ENCODE assay signal across 23 cellular contexts in the genomic region with DNA sequence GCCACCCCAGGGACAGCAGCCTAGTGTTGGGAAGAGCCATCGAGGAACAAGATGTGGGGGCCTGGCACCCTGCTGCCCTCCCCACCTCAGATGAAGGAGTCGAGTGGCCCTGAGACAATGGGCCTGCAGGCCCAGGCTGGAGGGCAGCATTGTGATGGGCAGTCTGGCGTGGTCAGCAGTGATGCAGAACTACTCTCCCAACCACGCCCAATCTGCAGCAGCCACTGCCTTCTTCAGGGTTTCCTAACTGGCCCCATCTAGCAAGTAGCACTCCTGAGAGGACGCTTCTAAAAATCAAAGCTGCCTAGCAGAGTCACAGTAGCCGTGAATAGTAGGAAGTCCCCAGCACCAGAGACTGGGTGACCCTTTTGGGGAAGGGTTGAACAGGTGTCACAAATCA. TPM values are rescaled to one million over a fixed set of nuclear protein-coding genes. Genes with fewer than 3 reads are reported as not detected.
DNase-seq lines count a peak whose midpoint lies in the region; ATAC-seq, FAIRE-seq and TF ChIP-seq lines count a peak whose summit lies in the region.
"Had no signal": no experiment of that assay in that cellular context is flagged by ENCODE, and none has a peak within 500 bp of the region (broad histone marks: within the 10 kb centered on the region; RNA-seq: fewer than 3 reads in every experiment).

No MANE protein-coding gene starts in this region.

- TF ChIP-seq POLR2A in K562 (conservative IDR thresholded peaks at IDR 0.05): no peak

- H3K4ac ChIP-seq in mesenchymal stem cell (ENCODE audit: low read depth in 1 of 2, low read length in 2 of 2): no peak overlapping the region
- H3K4ac ChIP-seq in neuronal stem cell (ENCODE audit: low read length): no peak overlapping the region

- H2BK15ac ChIP-seq in mesenchymal stem cell (ENCODE audit: low read depth, poor library complexity, severe bottlenecking): peak overlapping the region; percentile 12
- H2BK15ac ChIP-seq in neuronal stem cell (ENCODE audit: low read length): peak overlapping the region; percentile 81

- POLR2A ChIA-PET in K562 (lab: Yijun Ruan, JAX): interaction anchor here (0.6 to 1.6 kb wide), 4 partner anchors 9 to 837 kb away, joined by 3 to 9 read pairs (median 3); no protein-coding TSS in a partner anchor

- H3K36me3 ChIP-seq in K562 (ENCODE audit: control insufficient read depth, insufficient read depth, low read length): no peaks in the 10 kb centered on the region
- no peaks in the 10 kb centered on the region for H3K36me3 ChIP-seq in mesenchymal stem cell (ENCODE audit: control insufficient read depth in 1 of 2, insufficient read depth in 2 of 2, low read depth in 1 of 2, low read length in 2 of 2)
- H3K36me3 ChIP-seq in neuronal stem cell (replicated peaks in 1 of 2; ENCODE audit: control insufficient read depth in 2 of 2, insufficient read depth in 2 of 2, low read length in 2 of 2): no peaks in the 10 kb centered on the region
- H3K36me3 ChIP-seq in heart right ventricle: no peaks in the 10 kb centered on the region

- 7% methylated on average over 6 of the region's 6 CpGs for WGBS in K562 (ENCODE audit: insufficient coverage, low coverage, missing lambda C conversion rate)
- 91% methylated on average over 6 of the region's 6 CpGs for WGBS in mesenchymal stem cell
- WGBS in neuronal stem cell (ENCODE audit: extremely low coverage in 2 of 2, insufficient read length in 2 of 2, insufficient replicate concordance in 1 of 2), 2 donors: no CpG with 5 or more reads among the region's 6 CpGs
- WGBS in heart right ventricle, 2 donors: 94% methylated on average over 6 of the region's 6 CpGs
- WGBS in right cardiac atrium: 90% methylated on average over 6 of the region's 6 CpGs

- no peak overlapping the region for H3K18ac ChIP-seq in mesenchymal stem cell (ENCODE audit: low read depth in 1 of 2, low read length in 2 of 2)
- peak overlapping the region; percentile 86 for H3K18ac ChIP-seq in neuronal stem cell (ENCODE audit: low read length)

- no peak for FAIRE-seq in K562 (lab: Jason Lieb, UNC)
- FAIRE-seq: A549, GM12892, GM18507, H54, HTR-8/SVneo had no signal

- H3K27me3 ChIP-seq in K562 (ENCODE audit: control insufficient read depth in 2 of 2, insufficient read depth in 2 of 2, low read length in 2 of 2) (peaks cover 21 to 32% of the 10 kb centered on the region in 2 experiments; a peak in 4 of 5 replicates), mesenchymal stem cell (ENCODE audit: control insufficient read depth in 1 of 2, insufficient read depth in 1 of 2, low read length in 2 of 2) (peaks cover 12 to 21% of the 10 kb centered on the region in 2 experiments), neuronal stem cell (ENCODE audit: control insufficient read depth in 3 of 3, insufficient read depth in 3 of 3, low read depth in 1 of 3, low read length in 3 of 3) (peaks cover 0 to 10% (median 0%) of the 10 kb centered on the region in 3 experiments), heart right ventricle (no peaks in the 10 kb centered on the region), right cardiac atrium (ENCODE audit: control insufficient read depth, insufficient read depth) (no peaks in the 10 kb centered on the region)

- H3K4me1 ChIP-seq in K562 (replicated peaks in 1 of 2; ENCODE audit: control insufficient read depth in 2 of 2, insufficient read depth in 2 of 2, low read length in 2 of 2) (peaks cover 6 to 12% of the 10 kb centered on the region in 2 experiments; a peak in 4 of 5 replicates), mesenchymal stem cell (ENCODE audit: control insufficient read depth, insufficient read depth, low read depth, low read length) (peaks cover 32% of the 10 kb centered on the region), neuronal stem cell (ENCODE audit: control insufficient read depth in 2 of 2, insufficient read depth in 1 of 2, low read depth in 1 of 2, low read length in 2 of 2) (peaks cover 24 to 27% of the 10 kb centered on the region in 2 donors), heart right ventricle (peaks cover 0 to 6% (median 0%) of the 10 kb centered on the region in 9 donors), right cardiac atrium (ENCODE audit: control insufficient read depth, insufficient read depth, low read length) (peaks cover 2% of the 10 kb centered on the region)

- TF ChIP-seq CTCF in K562 (IDR thresholded peaks at IDR 0.05 in 2 of 3, conservative IDR thresholded peaks at IDR 0.05 in 1 of 3; ENCODE audit: insufficient read depth in 2 of 3, low read depth in 1 of 3, low read length in 3 of 3) (no peak), heart right ventricle (IDR thresholded peaks at IDR 0.05) (no peak)

- H2BK12ac ChIP-seq in mesenchymal stem cell (ENCODE audit: low read length in 2 of 2) (no peak overlapping the region), neuronal stem cell (ENCODE audit: low read length) (peak overlapping the region; percentile 48)

- H2AFZ ChIP-seq in K562 (ENCODE audit: low read depth, low read length): no peak overlapping the region
- no peak overlapping the region for H2AFZ ChIP-seq in mesenchymal stem cell (ENCODE audit: low read depth, low read length)
- H2AFZ ChIP-seq in neuronal stem cell (ENCODE audit: low read length): no peak overlapping the region
- H2AFZ ChIP-seq: GM23248 had no signal

- intact Hi-C loops in K562 (cut with micrococcal nuclease): no loop called here
- intact Hi-C loops in heart right ventricle (cut with DNase I): no loop called here
- intact Hi-C loops in right cardiac atrium (cut with DNase I): no loop called here

- H2BK5ac ChIP-seq in mesenchymal stem cell (ENCODE audit: low read depth, low read length, poor library complexity, severe bottlenecking): no peak overlapping the region
- H2BK5ac ChIP-seq in neuronal stem cell (ENCODE audit: low read length): no peak overlapping the region

- H3K9ac ChIP-seq in K562 (ENCODE audit: insufficient read depth in 1 of 2, low read depth in 2 of 2, low read length in 2 of 2): no peak overlapping the region
- no peak overlapping the region for H3K9ac ChIP-seq in mesenchymal stem cell (ENCODE audit: low read length)
- H3K9ac ChIP-seq in neuronal stem cell (ENCODE audit: low read depth, low read length, poor library complexity): no peak overlapping the region
- H3K9ac ChIP-seq: GM23248 had no signal

- H3K79me1 ChIP-seq in mesenchymal stem cell (replicated peaks; ENCODE audit: low read length, poor library complexity, severe bottlenecking) (no peaks in the 10 kb centered on the region), neuronal stem cell (ENCODE audit: low read depth, low read length) (no peaks in the 10 kb centered on the region)

- no peak for TF ChIP-seq EP300 in K562 (IDR thresholded peaks at IDR 0.05; ENCODE audit: low read length)

- peaks cover 5% of the 10 kb centered on the region; the same call in 1 of the 2 replicates for H4K20me1 ChIP-seq in K562 (replicated peaks; ENCODE audit: control insufficient read depth, insufficient read depth, low read length)

- H3K4me3 ChIP-seq in K562: no peak overlapping the region
- no peak overlapping the region for H3K4me3 ChIP-seq in mesenchymal stem cell (ENCODE audit: insufficient read depth in 1 of 2, low read depth in 1 of 2, low read length in 2 of 2)
- no peak overlapping the region for H3K4me3 ChIP-seq in neuronal stem cell (ENCODE audit: low read length in 2 of 2)
- H3K4me3 ChIP-seq in heart right ventricle: no peak overlapping the region
- no peak overlapping the region for H3K4me3 ChIP-seq in right cardiac atrium (ENCODE audit: low read length)
- H3K4me3 ChIP-seq: A549, GM23248 had no signal

- CTCF ChIA-PET in K562 (lab: Yijun Ruan, JAX; ENCODE audit: low intra/inter-chr PET ratio): no interaction called here

- H3K27ac ChIP-seq in K562 (ENCODE audit: extremely low read depth, low read depth, low read length) (no peak overlapping the region), mesenchymal stem cell (ENCODE audit: low read length, poor library complexity, severe bottlenecking) (no peak overlapping the region), neuronal stem cell (replicated peaks; ENCODE audit: low read length) (no peak overlapping the region), heart right ventricle (no peak overlapping the region), right cardiac atrium (ENCODE audit: low read length) (no peak overlapping the region)
- H3K27ac ChIP-seq: A549, C4-2B, GM23248 had no signal

- no peaks in the 10 kb centered on the region for H3K79me2 ChIP-seq in K562 (ENCODE audit: control insufficient read depth, insufficient read depth, low read length)

- in situ Hi-C loops in K562 (cut with MboI): no loop called here

- H3K9me1 ChIP-seq in K562 (ENCODE audit: control insufficient read depth, insufficient read depth, low read length): no peaks in the 10 kb centered on the region

- no peak overlapping the region for H2BK120ac ChIP-seq in mesenchymal stem cell (ENCODE audit: low read depth, low read length)
- peak overlapping the region; percentile 4 for H2BK120ac ChIP-seq in neuronal stem cell (ENCODE audit: low read depth, low read length)

- H3K9me3 ChIP-seq in K562 (replicated peaks; ENCODE audit: control insufficient read depth, insufficient read depth, low read depth, low read length) (no peaks in the 10 kb centered on the region), mesenchymal stem cell (ENCODE audit: control insufficient read depth, low read length) (no peaks in the 10 kb centered on the region), neuronal stem cell (replicated peaks in 1 of 2; ENCODE audit: control insufficient read depth in 2 of 2, insufficient read depth in 1 of 2, low read depth in 1 of 2, low read length in 2 of 2) (peaks cover 0 to 2% of the 10 kb centered on the region in 2 donors), heart right ventricle (peaks cover 0 to 3% (median 0%) of the 10 kb centered on the region in 11 donors), right cardiac atrium (ENCODE audit: control insufficient read depth, low read length) (no peaks in the 10 kb centered on the region)
- H3K9me3 ChIP-seq: A549 had no signal

- ATAC-seq in K562 (no peak; the same call in 2 of the 3 replicates), heart right ventricle (no peak), right cardiac atrium (no peak)
- ATAC-seq: A549 had no signal

- H4K91ac ChIP-seq in mesenchymal stem cell (ENCODE audit: low read length) (no peak overlapping the region), neuronal stem cell (ENCODE audit: low read depth, low read length, poor library complexity) (no peak overlapping the region)

- H4K8ac ChIP-seq in mesenchymal stem cell (ENCODE audit: low read length): no peak overlapping the region
- no peak overlapping the region for H4K8ac ChIP-seq in neuronal stem cell (ENCODE audit: low read depth, low read length)

- DNase-seq in K562 (ENCODE audit: extremely low read depth in 1 of 4, low spot score in 3 of 4) (no peak), mesenchymal stem cell (no peak), neuronal stem cell (ENCODE audit: low spot score) (no peak), cerebellum (ENCODE audit: low spot score) (no peak), medulla oblongata (ENCODE audit: extremely low spot score) (no peak), heart right ventricle (no peak), right cardiac atrium (no peak)
- DNase-seq: AML-193; CD4-positive, alpha-beta T cell; DMS153; DMS79; GDM1; GM23248; HCEC 1CT; IMR-90 had no signal

- H3K4me2 ChIP-seq in K562 (ENCODE audit: insufficient read depth, low read length) (no peak overlapping the region), mesenchymal stem cell (ENCODE audit: low read length, poor library complexity, severe bottlenecking) (no peak overlapping the region), neuronal stem cell (ENCODE audit: insufficient read depth, low read length, poor library complexity, severe bottlenecking) (no peak overlapping the region)
- H3K4me2 ChIP-seq: A549 had no signal

- peak overlapping the region; percentile 69 for H2AK5ac ChIP-seq in mesenchymal stem cell (ENCODE audit: low read length, severe bottlenecking)
- H2AK5ac ChIP-seq in neuronal stem cell (ENCODE audit: low read depth, low read length): peak overlapping the region; percentile 88

- no TSS peak for BruUV-seq in K562 (replicated peaks; lab: Mats Ljungman, UMichigan)

- H3K23ac ChIP-seq in mesenchymal stem cell (ENCODE audit: low read length in 2 of 2) (no peak overlapping the region), neuronal stem cell (ENCODE audit: low read depth, low read length, poor library complexity) (no peak overlapping the region)

- H3K14ac ChIP-seq in mesenchymal stem cell (ENCODE audit: low read length in 2 of 2): no peak overlapping the region
- H3K14ac ChIP-seq in neuronal stem cell (ENCODE audit: low read length): peak overlapping the region; percentile 58

- no peak for TF ChIP-seq RAD21 in K562 (CRISPR knock-in tag; conservative IDR thresholded peaks at IDR 0.05 in 1 of 2, IDR thresholded peaks at IDR 0.05 in 1 of 2)

RNA-seq across cellular contexts. Expression of gene CDCP2, which starts 18.5 kb away (rescaled TPM):
- total RNA-seq in K562 (2011; cell fraction: chromatin; rRNA removed; ENCODE audit: low replicate concordance): 0.14 and 0.21 TPM in 2 replicates
- total RNA-seq in K562 (2011; cell fraction: nucleolus; rRNA removed): not detected in 2 replicates
- total RNA-seq in K562 (2011; cell fraction: nucleoplasm; rRNA removed): 0.22 TPM in 1 of 2 replicates, not detected in the other
- total RNA-seq in K562 (2014; rRNA removed): not detected in 2 replicates
- 0.06 TPM in 1 of 2 replicates, not detected in the other for total RNA-seq in K562 (2014; rRNA removed; fragmentation: Illumina TruSeq; extraction: Trizol)
- not detected in 2 replicates for total RNA-seq in K562 (2015; rRNA removed; fragmentation: Illumina TruSeq; extraction: Trizol)
- total RNA-seq in K562 (2021): not detected in 2 replicates
- not detected in 2 replicates for polyA plus RNA-seq in K562 (2011; rRNA removed)
- 0.03 TPM in 1 of 2 replicates, not detected in the other for polyA plus RNA-seq in K562 (2011; cell fraction: cytosol; rRNA removed)
- polyA plus RNA-seq in K562 (2011; cell fraction: nucleus; rRNA removed): not detected in 2 replicates
- not detected in 2 replicates for polyA plus RNA-seq in K562 (2012)
- polyA plus RNA-seq in K562 (2014; fragmentation: Illumina TruSeq; extraction: Trizol): not detected in 2 replicates
- polyA plus RNA-seq in K562 (2014; fragmentation: Nextera tagmentation; extraction: Ambion mirVana): not detected
- polyA plus RNA-seq in K562 (2014; rRNA removed): 0.05 TPM in 1 of 2 replicates, not detected in the other
- polyA minus RNA-seq in K562 (2011; rRNA and poly(A)+ RNA removed): 0.09 TPM in 1 of 2 replicates, not detected in the other
- not detected in 2 replicates for polyA minus RNA-seq in K562 (2011; cell fraction: cytosol; rRNA and poly(A)+ RNA removed)
- polyA minus RNA-seq in K562 (2011; cell fraction: nucleus; rRNA and poly(A)+ RNA removed): not detected in 2 replicates
- polyA plus RNA-seq in mesenchymal stem cell (2013, experiment 1 of 2): not detected
- not detected for polyA plus RNA-seq in mesenchymal stem cell (2013, experiment 2 of 2)
- polyA plus RNA-seq in neuronal stem cell (2013, experiment 1 of 2): 0.03 TPM
- polyA plus RNA-seq in neuronal stem cell (2013, experiment 2 of 2): 0.03 TPM
- not detected for total RNA-seq in cerebellum
- total RNA-seq in heart right ventricle: under 1 TPM in 1 of 10 donors, not detected in 9; 0.11 TPM
- polyA plus RNA-seq in heart right ventricle: under 1 TPM in 1 of 2 donors, not detected in 1; 0.03 TPM
- not detected for total RNA-seq in right cardiac atrium
- polyA plus RNA-seq in right cardiac atrium: not detected
- total RNA-seq: CD4-positive, alpha-beta T cell; Daoy; GM23248; IMR-90 had no signal
- polyA plus RNA-seq: A549, BJ, GM23248, IMR-90 had no signal
